In the genomic region with DNA sequence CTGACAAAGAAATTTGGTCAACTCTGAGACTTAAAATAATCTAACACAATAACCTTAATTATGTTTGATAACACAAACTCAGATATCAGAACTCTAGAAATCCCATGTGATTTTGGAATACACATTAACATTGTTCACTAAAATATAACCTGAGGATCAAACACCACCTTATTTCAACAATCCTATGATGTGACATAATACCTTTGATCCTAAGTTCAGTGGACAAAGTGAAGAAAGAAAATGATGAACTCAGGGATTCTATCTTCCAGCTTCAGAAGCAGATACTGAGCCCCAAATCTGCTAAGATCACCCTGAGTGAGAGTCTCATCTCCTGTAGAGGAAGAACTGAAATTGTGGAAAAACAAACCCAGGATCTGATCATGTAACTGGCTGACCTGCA, we compare ENCODE assay signal across 12 cellular contexts. TPM values are rescaled to one million over a fixed set of nuclear protein-coding genes. Genes with fewer than 3 reads are reported as not detected.
"Had no signal": no experiment of that assay in that cellular context is flagged by ENCODE, and none has a peak within 500 bp of the region (broad histone marks: within the 10 kb centered on the region; RNA-seq: fewer than 3 reads in every experiment).

No MANE protein-coding gene starts in this region.

- H3K27ac ChIP-seq: GM23248 had no signal

- H3K4me3 ChIP-seq: GM23248, GM23338, HAP-1 had no signal

- ATAC-seq: GM23338, HCT116 had no signal

- H2AFZ ChIP-seq: GM23248, GM23338 had no signal

- H3K4me3 Mint-ChIP-seq: GM23338, H9, HFFc6 had no signal

- H3K27ac Mint-ChIP-seq: GM23338, H9, HFFc6 had no signal

- H3K4me1 Mint-ChIP-seq: GM23338 had no signal

- H3K9ac ChIP-seq: GM23248 had no signal

- H3K4me2 ChIP-seq: GM23338 had no signal

- DNase-seq: GM23248, GOT3, H7, H9, HCEC 1CT, HFFc6 had no signal

- H3K36me3 ChIP-seq: HAP-1 had no signal

- FAIRE-seq: H1, H54 had no signal

RNA-seq across cellular contexts. Expression of a gene that starts 35.7 kb away (rescaled TPM):
- total RNA-seq: GM23248, GM23338, H1, H4, H7, H9, HFFc6 had no signal
- polyA plus RNA-seq: GM23248, GM23338, H1 had no signal

RNA-seq across cellular contexts. Expression of a gene that starts 56.1 kb away (rescaled TPM):
- total RNA-seq: GM23248, GM23338, H1, H7 had no signal
- polyA plus RNA-seq: GM23248 had no signal

RNA-seq across cellular contexts. Expression of a gene that starts 59.6 kb away (rescaled TPM):
- total RNA-seq: GM23248, H4 had no signal
